Comparison of ENCODE assay signal across 8 cellular contexts in genomic region chr15:31435256-31435781, GRCh38.
DNase-seq lines count a peak whose midpoint lies in the region; ATAC-seq and TF ChIP-seq lines count a peak whose summit lies in the region.

No MANE protein-coding gene starts in this region.

- peak overlapping the region; percentile 12 for H3K4me3 ChIP-seq in GM12875 (ENCODE audit: low read depth, low read length)

- intact Hi-C loops in activated B cell treated with CpG ODN at 0.5 μM for 24 hours (cut with micrococcal nuclease) = loop anchor here (1.0 to 2.0 kb wide), 11 partner anchors 39 to 235 kb away; partner anchors contain the start of gene KLF13

- H3K36me3 Mint-ChIP-seq in activated B cell treated with CpG ODN at 0.5 μM for 24 hours (ENCODE audit: low read depth) = no peaks in the 10 kb centered on the region

- H3K4me3 Mint-ChIP-seq in activated B cell treated with CpG ODN at 0.5 μM for 24 hours = peak overlapping the region; percentile 80

- no peaks in the 10 kb centered on the region for H3K9me3 Mint-ChIP-seq in activated B cell treated with CpG ODN at 0.5 μM for 24 hours

- peak overlapping the region; percentile 91 for H3K27ac Mint-ChIP-seq in activated B cell treated with CpG ODN at 0.5 μM for 24 hours

- TF ChIP-seq CTCF in GM12875 (IDR thresholded peaks at IDR 0.05; ENCODE audit: borderline replicate concordance, insufficient read depth, low read depth, low read length) = peak; percentile 76
- TF ChIP-seq CTCF in activated B cell treated with CpG ODN at 0.5 μM for 24 hours (IDR thresholded peaks at IDR 0.05) = no peak

- ATAC-seq in HG02642 (IDR thresholded peaks at IDR 0.05; ENCODE audit: poor library complexity, unreplicated experiment) = peak; percentile 69
- peak; percentile 66 for ATAC-seq in activated B cell treated with CpG ODN at 0.5 μM for 24 hours (ENCODE audit: low read depth)

- DNase-seq in NCI-H146 (lab: John Stamatoyannopoulos, UW) = peak; percentile 77
- DNase-seq in activated B cell treated with CpG ODN at 0.5 μM for 24 hours = no peak
- peak; percentile 70 for DNase-seq in cerebellar cortex (ENCODE audit: low spot score)
- DNase-seq in left kidney (ENCODE audit: low read depth, low spot score) = peak; percentile 92
- DNase-seq in stimulated activated CD4-positive, alpha-beta T cell treated with anti-CD3 and anti-CD28 coated beads, Interleukin-1b, Interleukin-23, amount 100 ng/mL, for 48 hours = peak; percentile 88
- DNase-seq in mesenteric fat pad (ENCODE audit: low spot score) = no peak

- H3K4me1 Mint-ChIP-seq in activated B cell treated with CpG ODN at 0.5 μM for 24 hours = peaks cover 63% of the 10 kb centered on the region

- POLR2A ChIA-PET in activated B cell treated with CpG ODN at 0.5 μM for 24 hours (lab: Charles Lee) = interaction anchor here (0.6 to 5.8 kb wide), 31 partner anchors 9 to 643 kb away, joined by 3 to 125 read pairs (median 5); partner anchors contain the start of gene KLF13

- CTCF ChIA-PET in activated B cell treated with CpG ODN at 0.5 μM for 24 hours (lab: Charles Lee) = interaction anchor here (0.6 to 9.2 kb wide), 32 partner anchors 9 to 306 kb away, joined by 3 to 226 read pairs (median 4); partner anchors contain the start of gene KLF13

- no peaks in the 10 kb centered on the region for H3K27me3 Mint-ChIP-seq in activated B cell treated with CpG ODN at 0.5 μM for 24 hours

Comparison
In these comparisons a context has a peak if more than half of its experiments do, and no peak if none do; other contexts are left out.
1. DNase-seq: peak in NCI-H146 (single experiment), cerebellar cortex (single experiment), left kidney (single experiment) and stimulated activated CD4-positive, alpha-beta T cell treated with anti-CD3 and anti-CD28 coated beads, Interleukin-1b, Interleukin-23, amount 100 ng/mL, for 48 hours (single experiment); none in activated B cell treated with CpG ODN at 0.5 μM for 24 hours (single experiment) and mesenteric fat pad (single experiment).